ENCODE assay signal across 10 cellular contexts in the genomic region with DNA sequence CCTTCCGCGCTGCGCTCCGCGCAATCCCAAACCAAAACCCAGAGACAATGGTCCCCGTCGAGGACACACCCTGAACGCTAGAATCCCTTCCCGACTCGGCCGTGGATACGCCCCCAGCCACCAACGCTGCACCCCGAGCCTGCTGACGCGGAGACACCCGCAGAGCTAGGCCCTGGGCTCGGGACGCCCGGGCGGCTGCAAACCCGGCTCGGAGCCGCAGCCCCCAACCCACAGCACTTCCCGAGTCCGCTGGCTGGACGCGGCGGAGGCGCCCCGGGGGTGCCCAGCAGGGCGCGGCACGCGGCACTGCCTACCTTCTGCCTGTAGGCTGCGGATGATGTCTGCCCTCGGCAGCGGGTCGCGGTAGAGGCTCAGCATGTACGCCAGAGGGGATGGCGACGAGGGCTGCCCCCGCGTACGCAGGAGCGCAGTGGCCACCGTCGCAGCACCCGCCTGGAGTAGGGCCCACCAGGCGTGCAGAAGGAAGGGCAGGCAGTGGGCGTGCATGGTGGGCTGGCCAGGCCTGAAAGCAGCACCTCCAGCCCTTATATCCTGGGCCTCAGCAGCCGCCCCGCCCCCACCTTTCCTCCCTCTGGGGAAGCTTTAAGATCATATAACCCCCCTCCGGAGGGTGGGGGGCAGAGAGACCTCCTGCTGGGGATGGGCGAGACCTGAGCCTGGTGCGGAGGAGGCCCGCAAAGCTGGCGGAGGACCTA. TPM values are rescaled to one million over a fixed set of nuclear protein-coding genes. Genes with fewer than 3 reads are reported as not detected.
DNase-seq lines count a peak whose midpoint lies in the region; ATAC-seq, FAIRE-seq and TF ChIP-seq lines count a peak whose summit lies in the region.
"Had no signal": no experiment of that assay in that cellular context is flagged by ENCODE, and none has a peak within 500 bp of the region (broad histone marks: within the 10 kb centered on the region; RNA-seq: fewer than 3 reads in every experiment).

A gene (minus strand): TSS at position 521 of the 716 bp plus-strand sequence. CDS start 14 bp downstream, at position 507.

- no peaks in the 10 kb centered on the region for H3K36me3 Mint-ChIP-seq in activated CD8-positive, alpha-beta memory T cell treated with anti-CD3 and anti-CD28 coated beads, Interleukin-2, amount 10 ng/mL, durations not matched to agents 7 days and 5 days
- H3K36me3 Mint-ChIP-seq in brain, result peaks cover 5% of the 10 kb centered on the region

- no peak for TF ChIP-seq CTCF in brain (conservative IDR thresholded peaks at IDR 0.05)
- TF ChIP-seq CTCF in lower lobe of right lung (IDR thresholded peaks at IDR 0.05), result no peak
- TF ChIP-seq CTCF in thoracic aorta (IDR thresholded peaks at IDR 0.05), result no peak
- TF ChIP-seq CTCF in GM13976 (IDR thresholded peaks at IDR 0.05; ENCODE audit: borderline replicate concordance, control extremely low read depth, extremely low read depth, insufficient read depth, missing control alignments), result no peak

- H3K4me3 ChIP-seq in lower lobe of right lung (peak within 1 kb of the TSS; percentile 38), thoracic aorta (peak within 1 kb of the TSS; percentile 63)

- H3K27me3 Mint-ChIP-seq in activated CD8-positive, alpha-beta memory T cell treated with anti-CD3 and anti-CD28 coated beads, Interleukin-2, amount 10 ng/mL, durations not matched to agents 7 days and 5 days, result peaks cover 64% of the 10 kb centered on the region
- peaks cover 67% of the 10 kb centered on the region for H3K27me3 Mint-ChIP-seq in brain

- H3K4me1 ChIP-seq in lower lobe of right lung (peaks cover 18% of the 10 kb centered on the region), thoracic aorta (ENCODE audit: control insufficient read depth in 1 of 2, low read depth in 2 of 2) (peaks cover 11 to 15% of the 10 kb centered on the region in 2 donors)
- H3K4me1 ChIP-seq: BLaER1 treated with 17β-estradiol and CSF1 and Interleukin-3, amounts not matched to agents 10 nM and 100 nM had no signal

- FAIRE-seq in H54 (lab: Jason Lieb, UNC), result no peak
- FAIRE-seq: colon had no signal

- peaks cover 39% of the 10 kb centered on the region for H3K27me3 ChIP-seq in lower lobe of right lung (ENCODE audit: low read depth)
- H3K27me3 ChIP-seq in thoracic aorta (replicated peaks; ENCODE audit: insufficient read depth), result peaks cover 17% of the 10 kb centered on the region

- H3K4me1 Mint-ChIP-seq in activated CD8-positive, alpha-beta memory T cell treated with anti-CD3 and anti-CD28 coated beads, Interleukin-2, amount 10 ng/mL, durations not matched to agents 7 days and 5 days, result peaks cover 9% of the 10 kb centered on the region
- H3K4me1 Mint-ChIP-seq in brain, result peaks cover 25% of the 10 kb centered on the region

- H3K27ac ChIP-seq in lower lobe of right lung (no peak within 1 kb of the TSS), thoracic aorta (no peak within 1 kb of the TSS)
- H3K27ac ChIP-seq: BLaER1 treated with 17β-estradiol and CSF1 and Interleukin-3, amounts not matched to agents 10 nM and 100 nM had no signal

- CTCF ChIA-PET in activated CD8-positive, alpha-beta memory T cell treated with anti-CD3 and anti-CD28 coated beads, Interleukin-2, amount 10 ng/mL, durations not matched to agents 7 days and 5 days (lab: Charles Lee), result interaction anchor here (1.0 to 2.0 kb wide), 2 partner anchors 13 to 21 kb away, joined by 3 to 8 read pairs; no protein-coding TSS in a partner anchor

- no peaks in the 10 kb centered on the region for H3K9me3 ChIP-seq in lower lobe of right lung
- no peaks in the 10 kb centered on the region for H3K9me3 ChIP-seq in thoracic aorta

- no peak within 1 kb of the TSS for H3K27ac Mint-ChIP-seq in activated CD8-positive, alpha-beta memory T cell treated with anti-CD3 and anti-CD28 coated beads, Interleukin-2, amount 10 ng/mL, durations not matched to agents 7 days and 5 days
- H3K27ac Mint-ChIP-seq in brain, result peak within 1 kb of the TSS in 2 of 5 experiments; percentile 1 to 46

- no peak for TF ChIP-seq POLR2A in H54 (IDR thresholded peaks at IDR 0.05; ENCODE audit: low read depth, low read length)

- no peaks in the 10 kb centered on the region for H3K36me3 ChIP-seq in lower lobe of right lung
- H3K36me3 ChIP-seq in thoracic aorta, result no peaks in the 10 kb centered on the region
- H3K36me3 ChIP-seq: BLaER1 treated with 17β-estradiol and CSF1 and Interleukin-3, amounts not matched to agents 10 nM and 100 nM had no signal

- in situ Hi-C loops in GM13976 (cut with MboI; ENCODE audit: low sequenced_read_pairs, unreplicated experiment), result no loop called here

- H3K9me3 Mint-ChIP-seq in activated CD8-positive, alpha-beta memory T cell treated with anti-CD3 and anti-CD28 coated beads, Interleukin-2, amount 10 ng/mL, durations not matched to agents 7 days and 5 days (ENCODE audit: low read depth), result no peaks in the 10 kb centered on the region
- H3K9me3 Mint-ChIP-seq in brain, result peaks cover 0 to 9% (median 2%) of the 10 kb centered on the region in 5 experiments

- H3K4me3 Mint-ChIP-seq in activated CD8-positive, alpha-beta memory T cell treated with anti-CD3 and anti-CD28 coated beads, Interleukin-2, amount 10 ng/mL, durations not matched to agents 7 days and 5 days, result no peak within 1 kb of the TSS
- H3K4me3 Mint-ChIP-seq in brain, result peak within 1 kb of the TSS; percentile 70 to 81 (median 77)

- peak; percentile 45 for ATAC-seq in activated CD8-positive, alpha-beta memory T cell treated with anti-CD3 and anti-CD28 coated beads, Interleukin-2, amount 10 ng/mL, durations not matched to agents 7 days and 5 days
- ATAC-seq in lower lobe of right lung, result peak; percentile 25 to 34
- ATAC-seq in thoracic aorta (ENCODE audit: insufficient number of reproducible peaks, low FRiP score, low read depth), result no peak

- intact Hi-C loops in lower lobe of right lung (cut with DNase I), result no loop called here

- no peak for DNase-seq in activated CD8-positive, alpha-beta memory T cell treated with anti-CD3 and anti-CD28 coated beads, Interleukin-2, amount 10 ng/mL, durations not matched to agents 7 days and 5 days
- DNase-seq in activated CD8-positive, alpha-beta memory T cell treated with anti-CD3 and anti-CD28 coated beads, Interleukin-2, amount 50 U/mL, for 48 hours, result no peak
- DNase-seq in lower lobe of right lung, result no peak
- DNase-seq in thoracic aorta (ENCODE audit: low spot score), result no peak
- DNase-seq in HPDE6-E6E7 (ENCODE audit: extremely low spot score), result no peak
- DNase-seq in GM13976 (ENCODE audit: low spot score), result no peak
- no peak for DNase-seq in H54 (ENCODE audit: insufficient read length, low spot score)

RNA-seq across cellular contexts. Expression of the gene that starts here (rescaled TPM):
- not detected for total RNA-seq in activated CD8-positive, alpha-beta memory T cell treated with anti-CD3 and anti-CD28 coated beads, Interleukin-2, amount 10 ng/mL, durations not matched to agents 7 days and 5 days
- 1.3 TPM for polyA plus RNA-seq in brain (ENCODE audit: insufficient read depth, low read depth, low replicate concordance)
- total RNA-seq in lower lobe of right lung (not detected), thoracic aorta (under 1 TPM in 1 of 2 donors, not detected in 1; 0.27 TPM)

Comparison
In these comparisons a context has a peak if more than half of its experiments do, and no peak if none do; other contexts are left out.
1. Peak in ATAC-seq in activated CD8-positive, alpha-beta memory T cell treated with anti-CD3 and anti-CD28 coated beads, Interleukin-2, amount 10 ng/mL, durations not matched to agents 7 days and 5 days; RNA of the gene not detected or under 1 TPM.
2. Peak in ATAC-seq and H3K4me3 ChIP-seq in lower lobe of right lung; RNA of the gene not detected or under 1 TPM.